In the genomic region with DNA sequence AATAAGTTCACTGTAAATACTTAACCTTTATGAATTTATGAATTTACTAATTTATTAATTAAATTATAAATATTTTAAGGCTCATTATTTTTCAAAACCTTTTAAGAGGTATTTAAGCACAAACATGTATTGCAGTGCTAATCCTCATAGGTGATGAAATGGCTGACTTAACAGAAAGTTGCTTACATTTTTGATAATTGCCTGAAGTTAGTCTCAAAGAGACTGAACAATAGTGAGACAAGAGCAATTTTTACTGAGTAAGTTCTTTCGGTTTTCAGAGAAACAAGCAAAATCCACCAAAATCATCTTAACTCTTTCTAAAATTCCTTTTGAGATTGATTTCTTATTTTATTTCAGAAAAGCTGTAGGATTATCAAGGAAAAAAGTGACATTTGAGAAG, we compare ENCODE assay signal across 32 cellular contexts.
"Had no signal": no experiment of that assay in that cellular context is flagged by ENCODE, and none has a peak within 500 bp of the region (broad histone marks: within the 10 kb centered on the region; RNA-seq: fewer than 3 reads in every experiment).

No MANE protein-coding gene starts in this region.

- H3K4me1 ChIP-seq: adrenal gland, ascending aorta had no signal

- DNase-seq: activated B cell treated with CpG ODN at 0.5 μM for 24 hours; activated CD4-positive, alpha-beta memory T cell treated with anti-CD3 and anti-CD28 coated beads for 36 hours; activated CD4-positive, alpha-beta T cell treated with anti-CD3 and anti-CD28 coated beads for 4 hours; activated CD4-positive, alpha-beta T cell treated with anti-CD3 and anti-CD28 coated beads, Interleukin-2, amount 10 ng/mL, durations not matched to agents 24 days and 14 days; activated CD4-positive, alpha-beta T cell treated with anti-CD3 and anti-CD28 coated beads, Interleukin-2, amount 50 U/mL, for 1 hour; activated CD4-positive, alpha-beta T cell treated with anti-CD3 and anti-CD28 coated beads, Interleukin-2, amount 50 U/mL, for 4 hours; activated CD4-positive, CD25-positive, alpha-beta regulatory T cell treated with anti-CD3 and anti-CD28 coated beads, Interleukin-2, amount 50 U/mL, for 72 hours; activated CD8-positive, alpha-beta memory T cell treated with anti-CD3 and anti-CD28 coated beads, Interleukin-2, amount 50 U/mL, for 4 hours; activated CD8-positive, alpha-beta T cell treated with anti-CD3 and anti-CD28 coated beads for 36 hours; activated effector memory CD4-positive, alpha-beta T cell treated with anti-CD3 and anti-CD28 coated beads, Interleukin-2, amount 50 U/mL, for 16 hours; activated gamma-delta T cell treated with Interleukin-2 at 50 U/mL for 16 hours; activated naive CD4-positive, alpha-beta T cell; activated naive CD4-positive, alpha-beta T cell treated with anti-CD3 and anti-CD28 coated beads for 36 hours; activated naive CD4-positive, alpha-beta T cell treated with anti-CD3 and anti-CD28 coated beads, Interleukin-2, amount 50 U/mL, for 16 hours; activated naive CD8-positive, alpha-beta T cell treated with anti-CD3 and anti-CD28 coated beads for 36 hours; activated T-cell treated with anti-CD3 and anti-CD28 coated beads for 4 hours; activated T-cell treated with anti-CD3 and anti-CD28 coated beads, Interleukin-2, amount 50 U/mL, for 1 hour; activated T-cell treated with anti-CD3 and anti-CD28 coated beads, Interleukin-2, amount 50 U/mL, for 4 hours; activated T-cell treated with anti-CD3 and anti-CD28 coated beads, Interleukin-2, amount 50 U/mL, for 72 hours; adrenal gland; amniotic stem cell; caudate nucleus; cerebellar nuclear complex; T-helper 2 cell; T-helper 9 cell had no signal

- H3K4me3 ChIP-seq: adrenal gland, ascending aorta, cardiac muscle cell had no signal

- H3K9me3 ChIP-seq: adrenal gland, ascending aorta had no signal

- ATAC-seq: activated CD8-positive, alpha-beta T cell treated with anti-CD3 and anti-CD28 coated beads for 36 hours; activated naive CD4-positive, alpha-beta T cell treated with anti-CD3 and anti-CD28 coated beads, Interleukin-2, amount 50 U/mL, for 72 hours; activated T-cell treated with anti-CD3 and anti-CD28 coated beads, Interleukin-2, amount 50 U/mL, for 4 hours; activated T-cell treated with anti-CD3 and anti-CD28 coated beads, Interleukin-2, amount 50 U/mL, for 72 hours; activated T-helper 17 cell treated with anti-CD3 and anti-CD28 coated beads, Interleukin-2, amount 50 U/mL, for 72 hours had no signal

- H3K27ac ChIP-seq: adrenal gland, ascending aorta, cardiac muscle cell, VCaP had no signal

- H3K36me3 ChIP-seq: adrenal gland, ascending aorta, cardiac muscle cell had no signal

- H3K27me3 ChIP-seq: adrenal gland, ascending aorta, cardiac muscle cell had no signal

- FAIRE-seq: bronchial epithelial cell, TTC549 had no signal
